Comparison of ENCODE assay signal across 24 cellular contexts in the genomic region with DNA sequence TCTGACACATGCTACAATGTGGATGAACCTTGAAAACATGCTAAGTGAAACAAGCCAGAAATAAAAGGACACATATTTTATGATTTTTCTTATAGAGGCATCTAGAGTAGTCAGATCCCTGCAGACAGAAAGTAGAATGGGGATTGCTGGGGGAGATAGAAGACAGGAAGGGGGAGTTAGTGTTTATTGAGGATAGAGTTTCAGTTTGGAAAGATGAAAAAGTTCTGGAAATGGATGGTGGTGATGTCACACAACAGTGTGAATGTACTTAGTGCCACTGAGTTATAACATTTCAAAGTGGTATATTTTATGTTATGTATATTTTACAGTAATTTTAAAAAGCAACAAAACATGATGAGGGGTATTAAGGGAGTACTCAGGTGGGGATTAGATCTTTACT.
"Had no signal": no experiment of that assay in that cellular context is flagged by ENCODE, and none has a peak within 500 bp of the region (broad histone marks: within the 10 kb centered on the region; RNA-seq: fewer than 3 reads in every experiment).

No MANE protein-coding gene starts in this region.

- H3K9me3 Mint-ChIP-seq: activated T-helper 1 cell treated with anti-CD3 and anti-CD28 coated beads, Interleukin-12 subunit alpha, Interleukin-12 subunit beta, Interleukin-2, Interleukin-4 antibody, amounts not matched to agents 30 ng/mL and 10 ng/mL and 1 ng/mL, durations not matched to agents 14 hours and 24 hours and 36 hours had no signal

- H3K27ac ChIP-seq: breast epithelium, esophagus squamous epithelium, gastroesophageal sphincter, sigmoid colon, thyroid gland, upper lobe of right lung had no signal

- ATAC-seq: activated CD8-positive, alpha-beta memory T cell treated with anti-CD3 and anti-CD28 coated beads, Interleukin-2, amount 10 ng/mL, durations not matched to agents 7 days and 5 days; gastroesophageal sphincter; SK-N-SH treated with all-trans-retinoic acid at 6 μM for 48 hours; upper lobe of right lung had no signal

- H3K9me3 ChIP-seq: breast epithelium, esophagus squamous epithelium, gastroesophageal sphincter, sigmoid colon, thyroid gland, upper lobe of right lung had no signal

- H3K4me3 ChIP-seq: breast epithelium, coronary artery, esophagus squamous epithelium, gastroesophageal sphincter, sigmoid colon, smooth muscle cell, thyroid gland, upper lobe of right lung had no signal

- H3K36me3 ChIP-seq: breast epithelium, thyroid gland, upper lobe of right lung had no signal

- H3K27me3 Mint-ChIP-seq: activated CD8-positive, alpha-beta memory T cell treated with anti-CD3 and anti-CD28 coated beads, Interleukin-2, amount 10 ng/mL, durations not matched to agents 7 days and 5 days; activated naive CD8-positive, alpha-beta T cell had no signal

- H3K27ac Mint-ChIP-seq: activated CD8-positive, alpha-beta memory T cell treated with anti-CD3 and anti-CD28 coated beads, Interleukin-2, amount 10 ng/mL, durations not matched to agents 7 days and 5 days; activated T-helper 1 cell treated with anti-CD3 and anti-CD28 coated beads, Interleukin-12 subunit alpha, Interleukin-12 subunit beta, Interleukin-2, Interleukin-4 antibody, amounts not matched to agents 30 ng/mL and 10 ng/mL and 1 ng/mL, durations not matched to agents 14 hours and 24 hours and 36 hours had no signal

- H3K4me3 Mint-ChIP-seq: activated CD8-positive, alpha-beta memory T cell treated with anti-CD3 and anti-CD28 coated beads, Interleukin-2, amount 10 ng/mL, durations not matched to agents 7 days and 5 days; activated naive CD8-positive, alpha-beta T cell; activated T-helper 1 cell treated with anti-CD3 and anti-CD28 coated beads, Interleukin-12 subunit alpha, Interleukin-12 subunit beta, Interleukin-2, Interleukin-4 antibody, amounts not matched to agents 30 ng/mL and 10 ng/mL and 1 ng/mL, durations not matched to agents 14 hours and 24 hours and 36 hours had no signal

- H3K4me1 ChIP-seq: breast epithelium had no signal

- DNase-seq: activated CD4-positive, alpha-beta T cell treated with anti-CD3 and anti-CD28 coated beads for 4 hours; activated CD4-positive, alpha-beta T cell treated with anti-CD3 and anti-CD28 coated beads, Interleukin-2, amount 50 U/mL, for 48 hours; activated CD4-positive, CD25-positive, alpha-beta regulatory T cell; activated CD8-positive, alpha-beta memory T cell treated with anti-CD3 and anti-CD28 coated beads, Interleukin-2, amount 10 ng/mL, durations not matched to agents 7 days and 5 days; activated gamma-delta T cell treated with Interleukin-2 at 50 U/mL for 16 hours; activated T-cell treated with anti-CD3 and anti-CD28 coated beads for 4 hours; amniotic stem cell; esophagus squamous epithelium; hypothalamus; occipital lobe; sigmoid colon; stimulated activated CD4-positive, alpha-beta T cell treated with anti-CD3 and anti-CD28 coated beads, Interleukin-15, amount 100 ng/mL, for 24 hours; stimulated activated naive CD4-positive, alpha-beta T cell; substantia nigra; T-helper 9 cell; thyroid gland; upper lobe of right lung had no signal
